Comparison of ENCODE assay signal across 9 cellular contexts in genomic region chr4:143359794-143360193, GRCh38. TPM values are rescaled to one million over a fixed set of nuclear protein-coding genes. Genes with fewer than 3 reads are reported as not detected.
A peak's percentile ranks its signal among the peaks of the same experiment; 100 is the strongest.
DNase-seq lines count a peak whose midpoint lies in the region; ATAC-seq, FAIRE-seq and TF ChIP-seq lines count a peak whose summit lies in the region.
"Had no signal": no experiment of that assay in that cellular context is flagged by ENCODE, and none has a peak within 500 bp of the region (broad histone marks: within the 10 kb centered on the region; RNA-seq: fewer than 3 reads in every experiment).

No MANE protein-coding gene starts in this region.

- H3K4me3 Mint-ChIP-seq in WTC11, result no peak overlapping the region

- no peak for FAIRE-seq in kidney (lab: Jason Lieb, UNC)

- H3K4me3 ChIP-seq in heart right ventricle, result no peak overlapping the region
- peak overlapping the region in 1 of 2 donors; percentile 32 for H3K4me3 ChIP-seq in kidney (ENCODE audit: low read length in 2 of 2)
- no peak overlapping the region for H3K4me3 ChIP-seq in upper lobe of right lung

- H3K4me1 ChIP-seq in heart right ventricle (peaks cover 10 to 97% (median 86%) of the 10 kb centered on the region in 9 donors), kidney (ENCODE audit: control insufficient read depth in 1 of 2, insufficient read depth in 1 of 2, low read depth in 1 of 2, low read length in 2 of 2) (peaks cover 19 to 59% of the 10 kb centered on the region in 2 donors), upper lobe of right lung (peaks cover 61% of the 10 kb centered on the region)

- ATAC-seq in heart right ventricle (no peak), left cardiac atrium (no peak), WTC11 (no peak), upper lobe of right lung (no peak), GM18858 (IDR thresholded peaks at IDR 0.05; ENCODE audit: unreplicated experiment) (no peak), GM21529 (IDR thresholded peaks at IDR 0.05; ENCODE audit: unreplicated experiment) (no peak)

- H3K27ac Mint-ChIP-seq in WTC11, result peak overlapping the region; percentile 23; the same call in 1 of the 2 replicates

- H3K36me3 Mint-ChIP-seq in WTC11, result no peaks in the 10 kb centered on the region

- CTCF ChIA-PET in WTC11 (lab: Charles Lee), result no interaction called here

- no peaks in the 10 kb centered on the region for H3K27me3 Mint-ChIP-seq in WTC11 (ENCODE audit: low read depth)

- H3K27me3 ChIP-seq in heart right ventricle, result no peaks in the 10 kb centered on the region
- no peaks in the 10 kb centered on the region for H3K27me3 ChIP-seq in upper lobe of right lung

- 74 to 82% methylated on average over 1 of the region's 1 CpG for WGBS in heart right ventricle, 2 donors

- DNase-seq in heart right ventricle (no peak), left cardiac atrium (no peak), WTC11 (ENCODE audit: low spot score) (no peak), kidney (no peak), upper lobe of right lung (no peak), T-helper 9 cell (no peak)
- DNase-seq: stimulated activated CD4-positive, alpha-beta T cell treated with anti-CD3 and anti-CD28 coated beads, Interleukin-4, amount 100 ng/mL, for 1 hour had no signal

- intact Hi-C loops in heart right ventricle (cut with DNase I) (loop anchor here in 3 of 10 donors (5.0 to 10.0 kb wide), 3 partner anchors 33 to 115 kb away; no protein-coding TSS in a partner anchor), left cardiac atrium (cut with DNase I) (no loop called here), kidney (cut with DNase I) (no loop called here), upper lobe of right lung (cut with DNase I) (no loop called here)

- POLR2A ChIA-PET in WTC11 (lab: Charles Lee), result no interaction called here

- TF ChIP-seq CTCF in heart right ventricle (IDR thresholded peaks at IDR 0.05), result no peak
- no peak for TF ChIP-seq CTCF in WTC11 (IDR thresholded peaks at IDR 0.05)
- no peak for TF ChIP-seq CTCF in kidney (IDR thresholded peaks at IDR 0.05; ENCODE audit: borderline replicate concordance, extremely low read depth, insufficient read depth)
- TF ChIP-seq CTCF in upper lobe of right lung (IDR thresholded peaks at IDR 0.05), result no peak

- H3K9ac ChIP-seq in kidney (ENCODE audit: low read length in 2 of 2), result peak overlapping the region in 1 of 2 donors; percentile 4

- H3K9me3 Mint-ChIP-seq in WTC11, result peaks cover 8% of the 10 kb centered on the region

- H3K4me1 Mint-ChIP-seq in WTC11, result peaks cover 88% of the 10 kb centered on the region

- H3K27ac ChIP-seq in heart right ventricle (peak overlapping the region in 8 of 10 donors; percentile 10 to 79 (median 44)), kidney (ENCODE audit: low read depth in 2 of 2, low read length in 2 of 2) (peak overlapping the region; percentile 76 to 83), upper lobe of right lung (peak overlapping the region; percentile 83)

- H3K36me3 ChIP-seq in heart right ventricle (no peaks in the 10 kb centered on the region), kidney (ENCODE audit: control insufficient read depth in 1 of 2, insufficient read depth in 2 of 2, low read length in 2 of 2) (no peaks in the 10 kb centered on the region), upper lobe of right lung (no peaks in the 10 kb centered on the region)

- no peaks in the 10 kb centered on the region for H3K9me3 ChIP-seq in heart right ventricle
- no peaks in the 10 kb centered on the region for H3K9me3 ChIP-seq in kidney (ENCODE audit: control insufficient read depth in 1 of 2, low read length in 2 of 2)
- no peaks in the 10 kb centered on the region for H3K9me3 ChIP-seq in upper lobe of right lung

TF ChIP-seq in WTC11, 78 proteins besides CTCF, POLR2A, EP300 and RAD21:
- TF ChIP-seq RELA (CRISPR knock-in tag; IDR thresholded peaks at IDR 0.05; ENCODE audit: borderline replicate concordance) (no peak), ZNF671 (CRISPR knock-in tag; IDR thresholded peaks at IDR 0.05) (no peak), ZNF281 (CRISPR knock-in tag; IDR thresholded peaks at IDR 0.05) (no peak), ZNF425 (CRISPR knock-in tag; conservative IDR thresholded peaks at IDR 0.05) (no peak), ZNF138 (CRISPR knock-in tag; conservative IDR thresholded peaks at IDR 0.05) (no peak), JAZF1 (CRISPR knock-in tag; IDR thresholded peaks at IDR 0.05) (no peak), OVOL2 (CRISPR knock-in tag; IDR thresholded peaks at IDR 0.05; ENCODE audit: borderline replicate concordance) (no peak), CREB1 (CRISPR knock-in tag; IDR thresholded peaks at IDR 0.05) (no peak), CDX4 (CRISPR knock-in tag; IDR thresholded peaks at IDR 0.05; ENCODE audit: borderline replicate concordance) (no peak)

RNA-seq across cellular contexts. Expression of gene GAB1, which starts 23.1 kb away (rescaled TPM):
- total RNA-seq in heart right ventricle (100 to 1,000 TPM in 5 of 10 donors, 10 to 100 TPM in 5; 28.9 to 130 (median 102) TPM), left cardiac atrium (10 to 100 TPM; 35.4 to 55.7 TPM), WTC11 (2021) (17.4 to 19.7 TPM (median 18.7 TPM) in 3 replicates), kidney (38.0 TPM), upper lobe of right lung (64.8 TPM)
- polyA plus RNA-seq in heart right ventricle (10 to 100 TPM in 1 of 2 donors, 1 to 10 TPM in 1; 7.8 to 22.4 TPM), kidney (ENCODE audit: insufficient read depth, low read depth, low replicate concordance) (3.6 TPM)
